In the genomic region with DNA sequence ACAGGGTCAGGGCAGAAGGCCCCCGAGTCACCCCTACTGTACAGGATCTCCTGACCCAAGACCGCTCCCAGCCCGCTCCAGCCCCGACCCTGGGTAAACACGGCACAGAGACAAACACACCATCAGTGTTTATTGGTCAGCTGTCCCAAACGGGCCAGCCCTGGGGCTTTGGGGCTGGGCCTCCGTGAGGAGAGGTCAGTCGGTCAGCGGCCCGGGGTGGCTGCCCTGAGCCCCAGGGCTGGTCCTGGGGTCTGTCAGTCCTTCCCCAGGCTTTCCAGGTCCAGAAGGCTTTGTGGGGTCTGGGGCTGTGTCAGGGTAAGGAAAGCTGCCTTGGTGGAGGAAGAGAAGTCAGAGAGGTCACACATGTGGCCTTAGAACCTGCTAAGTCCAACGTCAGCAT, we compare ENCODE assay signal across 18 cellular contexts. TPM values are rescaled to one million over a fixed set of nuclear protein-coding genes. Genes with fewer than 3 reads are reported as not detected.
DNase-seq lines count a peak whose midpoint lies in the region; ATAC-seq and TF ChIP-seq lines count a peak whose summit lies in the region.
"Had no signal": no experiment of that assay in that cellular context is flagged by ENCODE, and none has a peak within 500 bp of the region (broad histone marks: within the 10 kb centered on the region; RNA-seq: fewer than 3 reads in every experiment).

No MANE protein-coding gene starts in this region.

- BruUV-seq in MCF 10A (replicated peaks; lab: Mats Ljungman, UMichigan) = no TSS peak

- intact Hi-C loops in MCF 10A (cut with micrococcal nuclease) (no loop called here), breast epithelium (cut with DNase I; ENCODE audit: low total_unique reads) (no loop called here)

- no peak overlapping the region for H3K4me3 Mint-ChIP-seq in MCF 10A (ENCODE audit: unreplicated experiment)
- peak overlapping the region; percentile 60 to 96 (median 67) for H3K4me3 Mint-ChIP-seq in brain
- H3K4me3 Mint-ChIP-seq in stimulated activated naive B cell treated with anti-CD40 and anti-IgM and Interleukin-4, amounts not matched to agents 10 μg/mL and 1 μg/mL and 100 μg/mL, for 72 hours = peak overlapping the region; percentile 93 to 95
- no peak overlapping the region for H3K4me3 Mint-ChIP-seq in endothelial cell (ENCODE audit: unreplicated experiment)

- peaks cover 24 to 29% of the 10 kb centered on the region in 2 donors for H3K4me1 ChIP-seq in breast epithelium
- H3K4me1 ChIP-seq in Loucy (ENCODE audit: insufficient read depth, low read length, poor library complexity, severe bottlenecking) = peaks cover 27% of the 10 kb centered on the region

- peak overlapping the region; percentile 77 for H3K9ac ChIP-seq in Loucy (ENCODE audit: low read depth, low read length, poor library complexity, severe bottlenecking)
- H3K9ac ChIP-seq: KMS-11 had no signal

- H3K9me3 Mint-ChIP-seq in MCF 10A (ENCODE audit: unreplicated experiment) (no peaks in the 10 kb centered on the region), brain (no peaks in the 10 kb centered on the region), endothelial cell (ENCODE audit: unreplicated experiment) (no peaks in the 10 kb centered on the region)
- no peaks in the 10 kb centered on the region for H3K9me3 Mint-ChIP-seq in stimulated activated naive B cell treated with anti-CD40 and anti-IgM and Interleukin-4, amounts not matched to agents 10 μg/mL and 1 μg/mL and 100 μg/mL, for 72 hours
- H3K9me3 Mint-ChIP-seq: effector memory CD8-positive, alpha-beta T cell had no signal

- CTCF ChIA-PET in MCF 10A (lab: Yijun Ruan, JAX) = interaction anchor here (0.8 kb wide), 1 partner anchor 101 kb away, joined by 3 read pairs; no protein-coding TSS in a partner anchor

- peaks cover 18% of the 10 kb centered on the region for H4K20me1 ChIP-seq in Loucy (ENCODE audit: insufficient read depth, low read length, poor library complexity, severe bottlenecking)

- H3K79me2 ChIP-seq in Loucy (ENCODE audit: insufficient read depth, low read length) = peaks cover 35% of the 10 kb centered on the region

- peak overlapping the region; percentile 83 for H3K4me2 ChIP-seq in Loucy (ENCODE audit: low read depth, low read length, poor library complexity, severe bottlenecking)

- TF ChIP-seq CTCF in MCF 10A (IDR thresholded peaks at IDR 0.05; ENCODE audit: unreplicated experiment) (no peak), breast epithelium (IDR thresholded peaks at IDR 0.05) (no peak), Loucy (conservative IDR thresholded peaks at IDR 0.05; ENCODE audit: low read length) (no peak), brain (conservative IDR thresholded peaks at IDR 0.05) (no peak), endothelial cell (IDR thresholded peaks at IDR 0.05; ENCODE audit: unreplicated experiment) (no peak)

- H3K9me3 ChIP-seq in breast epithelium (no peaks in the 10 kb centered on the region), Loucy (ENCODE audit: insufficient read depth, low read depth, low read length) (no peaks in the 10 kb centered on the region)
- H3K9me3 ChIP-seq: psoas muscle had no signal

- H3K27me3 Mint-ChIP-seq in MCF 10A (ENCODE audit: insufficient read depth, unreplicated experiment) (no peaks in the 10 kb centered on the region), brain (peaks cover 21% of the 10 kb centered on the region), endothelial cell (ENCODE audit: unreplicated experiment) (peaks cover 10% of the 10 kb centered on the region)
- H3K27me3 Mint-ChIP-seq in stimulated activated naive B cell treated with anti-CD40 and anti-IgM and Interleukin-4, amounts not matched to agents 10 μg/mL and 1 μg/mL and 100 μg/mL, for 72 hours = no peaks in the 10 kb centered on the region
- H3K27me3 Mint-ChIP-seq: effector memory CD8-positive, alpha-beta T cell had no signal

- no peaks in the 10 kb centered on the region for H3K27me3 ChIP-seq in breast epithelium
- no peaks in the 10 kb centered on the region for H3K27me3 ChIP-seq in Loucy (ENCODE audit: insufficient read depth, low read length, poor library complexity, severe bottlenecking)

- no peaks in the 10 kb centered on the region for H3K9me2 ChIP-seq in Loucy (replicated peaks; ENCODE audit: low read depth, low read length)

- no peaks in the 10 kb centered on the region for H3K36me3 ChIP-seq in breast epithelium
- no peaks in the 10 kb centered on the region for H3K36me3 ChIP-seq in Loucy (ENCODE audit: insufficient read depth, low read length)

- POLR2A ChIA-PET in MCF 10A (lab: Yijun Ruan, JAX) = interaction anchor here (0.8 kb wide), 1 partner anchor 14 kb away, joined by 3 read pairs; no protein-coding TSS in a partner anchor

- no peak for ATAC-seq in stimulated activated naive B cell treated with anti-CD40 and anti-IgM and Interleukin-4, amounts not matched to agents 10 μg/mL and 1 μg/mL and 100 μg/mL, for 72 hours (replicated peaks)
- ATAC-seq: effector memory CD8-positive, alpha-beta T cell; psoas muscle had no signal

- DNase-seq in MCF 10A (ENCODE audit: unreplicated experiment) = no peak
- DNase-seq in breast epithelium (ENCODE audit: low spot score in 2 of 2) = no peak
- DNase-seq in stimulated activated naive B cell treated with anti-CD40 and anti-IgM and Interleukin-4, amounts not matched to agents 10 μg/mL and 1 μg/mL and 100 μg/mL, for 72 hours = no peak
- no peak for DNase-seq in endothelial cell (ENCODE audit: low spot score)
- DNase-seq in stimulated activated CD4-positive, alpha-beta T cell treated with anti-CD3 and anti-CD28 coated beads, Interleukin-1b, Interleukin-23, amount 100 ng/mL, for 48 hours = no peak
- DNase-seq in cerebellar cortex (ENCODE audit: low spot score) = no peak
- DNase-seq: DMS53; effector memory CD8-positive, alpha-beta T cell; NCI-H1105 treated with DMSO at 0.1 percent for 48 hours; NCI-H2171; NCI-H774; psoas muscle; small intestine; stimulated activated CD8-positive, alpha-beta memory T cell treated with anti-CD3 and anti-CD28 coated beads, Interleukin-4, amount 100 ng/mL, for 48 hours; SW 1271 had no signal

- no peak overlapping the region for H3K27ac ChIP-seq in breast epithelium
- H3K27ac ChIP-seq: KMS-11, psoas muscle had no signal

- H3K4me1 Mint-ChIP-seq in MCF 10A (ENCODE audit: insufficient read depth, unreplicated experiment) (peaks cover 29% of the 10 kb centered on the region), brain (peaks cover 58% of the 10 kb centered on the region), endothelial cell (ENCODE audit: unreplicated experiment) (peaks cover 31% of the 10 kb centered on the region)
- H3K4me1 Mint-ChIP-seq in stimulated activated naive B cell treated with anti-CD40 and anti-IgM and Interleukin-4, amounts not matched to agents 10 μg/mL and 1 μg/mL and 100 μg/mL, for 72 hours = peaks cover 51 to 63% of the 10 kb centered on the region in 2 donors

- H3K27ac Mint-ChIP-seq in MCF 10A (ENCODE audit: low read depth, unreplicated experiment) = peak overlapping the region; percentile 79
- H3K27ac Mint-ChIP-seq in brain = peak overlapping the region in 1 of 5 experiments; percentile 69
- H3K27ac Mint-ChIP-seq in stimulated activated naive B cell treated with anti-CD40 and anti-IgM and Interleukin-4, amounts not matched to agents 10 μg/mL and 1 μg/mL and 100 μg/mL, for 72 hours = no peak overlapping the region
- no peak overlapping the region for H3K27ac Mint-ChIP-seq in endothelial cell (ENCODE audit: unreplicated experiment)

- H3F3A ChIP-seq in Loucy (ENCODE audit: low read depth) = no peaks in the 10 kb centered on the region

- TF ChIP-seq POLR2A in breast epithelium (IDR thresholded peaks at IDR 0.05) = no peak

- no peak overlapping the region for H2AFZ ChIP-seq in Loucy (ENCODE audit: low read length)

- H3K4me3 ChIP-seq in breast epithelium = no peak overlapping the region
- peak overlapping the region; percentile 90 for H3K4me3 ChIP-seq in Loucy (ENCODE audit: low read length, poor library complexity, severe bottlenecking)
- H3K4me3 ChIP-seq: psoas muscle had no signal

- H3K36me3 Mint-ChIP-seq in MCF 10A (ENCODE audit: insufficient read depth, unreplicated experiment) (peaks cover 14% of the 10 kb centered on the region), brain (peaks cover 4% of the 10 kb centered on the region), endothelial cell (ENCODE audit: low read depth, unreplicated experiment) (peaks cover 12% of the 10 kb centered on the region)
- peaks cover 25 to 43% of the 10 kb centered on the region in 2 donors for H3K36me3 Mint-ChIP-seq in stimulated activated naive B cell treated with anti-CD40 and anti-IgM and Interleukin-4, amounts not matched to agents 10 μg/mL and 1 μg/mL and 100 μg/mL, for 72 hours

RNA-seq across cellular contexts. Expression of gene DPM2, which starts 2.7 kb away (rescaled TPM):
- total RNA-seq in MCF 10A (2022) (41.5 and 41.8 TPM in 2 replicates), breast epithelium (10 to 100 TPM; 10.6 to 17.4 (median 17.1) TPM), endothelial cell (ENCODE audit: unreplicated experiment) (31.5 TPM)
- 144 TPM for polyA plus RNA-seq in brain (ENCODE audit: insufficient read depth, low read depth, low replicate concordance)

RNA-seq across cellular contexts. Expression of gene PIP5KL1, which starts 4.4 kb away (rescaled TPM):
- total RNA-seq in MCF 10A (2022) (4.0 and 5.7 TPM in 2 replicates), breast epithelium (10 to 100 TPM in 1 of 3 donors, 1 to 10 TPM in 2; 2.2 to 10.1 (median 5.2) TPM), endothelial cell (ENCODE audit: unreplicated experiment) (2.4 TPM)
- 2.4 TPM for polyA plus RNA-seq in brain (ENCODE audit: insufficient read depth, low read depth, low replicate concordance)

RNA-seq across cellular contexts. Expression of gene ST6GALNAC4, which starts 18.1 kb away (rescaled TPM):
- total RNA-seq in MCF 10A (2022) (36.3 and 39.5 TPM in 2 replicates), breast epithelium (10 to 100 TPM; 17.6 to 44.6 (median 24.0) TPM), endothelial cell (ENCODE audit: unreplicated experiment) (25.0 TPM)
- 19.2 TPM for polyA plus RNA-seq in brain (ENCODE audit: insufficient read depth, low read depth, low replicate concordance)

RNA-seq across cellular contexts. Expression of gene ST6GALNAC6, which starts 35.6 kb away (rescaled TPM):
- total RNA-seq in MCF 10A (2022) (16.5 and 17.6 TPM in 2 replicates), breast epithelium (100 to 1,000 TPM in 2 of 3 donors, 10 to 100 TPM in 1; 61.5 to 175 (median 103) TPM), endothelial cell (ENCODE audit: unreplicated experiment) (80.0 TPM)
- 83.6 TPM for polyA plus RNA-seq in brain (ENCODE audit: insufficient read depth, low read depth, low replicate concordance)

RNA-seq across cellular contexts. Expression of gene EEIG1, which starts 45.8 kb away (rescaled TPM):
- 17.5 and 23.9 TPM in 2 replicates for total RNA-seq in MCF 10A (2022)
- total RNA-seq in breast epithelium = 10 to 100 TPM in 2 of 3 donors, 1 to 10 TPM in 1; 7.7 to 32.1 (median 19.7) TPM
- polyA plus RNA-seq in brain (ENCODE audit: insufficient read depth, low read depth, low replicate concordance) = 78.8 TPM
- total RNA-seq in endothelial cell (ENCODE audit: unreplicated experiment) = 27.3 TPM

Comparison
In these comparisons a context has a peak if more than half of its experiments do, and no peak if none do; other contexts are left out.
1. H3K4me3 Mint-ChIP-seq: peak in brain (5 of 5) and stimulated activated naive B cell treated with anti-CD40 and anti-IgM and Interleukin-4, amounts not matched to agents 10 μg/mL and 1 μg/mL and 100 μg/mL, for 72 hours (2 of 2); none in MCF 10A (single experiment) and endothelial cell (single experiment).